Comparison of ENCODE assay signal across 19 cellular contexts in the genomic region with DNA sequence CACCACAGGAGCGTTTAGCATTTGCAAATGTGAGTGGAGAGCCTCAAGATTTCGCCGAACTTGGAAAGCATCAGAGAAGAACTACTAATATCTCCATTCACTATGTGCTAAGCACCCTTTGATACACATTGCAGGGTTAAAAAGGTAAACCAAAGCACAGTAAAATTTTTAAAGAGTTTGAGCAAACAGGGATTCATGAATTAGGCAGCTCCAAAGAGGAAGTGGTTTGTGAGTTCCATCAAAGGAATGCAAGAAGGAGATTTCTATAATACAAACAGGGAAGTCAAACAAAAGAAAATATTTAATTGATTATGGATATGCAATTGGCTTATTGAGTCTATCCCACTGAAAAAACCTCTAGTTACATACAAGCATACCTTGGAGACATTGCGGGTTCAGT.
A peak's percentile ranks its signal among the peaks of the same experiment; 100 is the strongest.
DNase-seq lines count a peak whose midpoint lies in the region; TF ChIP-seq lines count a peak whose summit lies in the region.
"Had no signal": no experiment of that assay in that cellular context is flagged by ENCODE, and none has a peak within 500 bp of the region (broad histone marks: within the 10 kb centered on the region; RNA-seq: fewer than 3 reads in every experiment).

No MANE protein-coding gene starts in this region.

- H3K4me2 ChIP-seq in osteoblast (ENCODE audit: insufficient read depth, low read length) (peak overlapping the region; percentile 33), neuronal stem cell (ENCODE audit: insufficient read depth, low read length, poor library complexity, severe bottlenecking) (no peak overlapping the region), neural progenitor cell (no peak overlapping the region)

- H3K27ac ChIP-seq in osteoblast (ENCODE audit: low read depth, low read length): no peak overlapping the region
- H3K27ac ChIP-seq in neuronal stem cell (replicated peaks; ENCODE audit: low read length): no peak overlapping the region
- H3K27ac ChIP-seq in neural progenitor cell: no peak overlapping the region
- H3K27ac ChIP-seq: heart right ventricle, HL-60, Peyer's patch had no signal

- DNase-seq in EL (peak; percentile 69), LoVo (ENCODE audit: low spot score) (peak; percentile 4), choroid plexus epithelial cell (ENCODE audit: low read depth) (peak; percentile 61), osteoblast (ENCODE audit: insufficient read length, low spot score, missing footprints) (peak; percentile 85), neuronal stem cell (ENCODE audit: low spot score) (no peak), type B pancreatic cell (ENCODE audit: extremely low spot score, unreplicated experiment) (no peak), glutamatergic neuron (no peak), neural progenitor cell (ENCODE audit: low spot score) (no peak)
- DNase-seq: activated CD4-positive, CD25-positive, alpha-beta regulatory T cell; CD8-positive, alpha-beta memory T cell; effector memory CD8-positive, alpha-beta T cell; GDM1; heart right ventricle; NCI-H187 treated with DMSO at 0.1 percent for 48 hours; NCI-H510A; Peyer's patch had no signal

- no peak overlapping the region for H2AFZ ChIP-seq in osteoblast (ENCODE audit: low read length)
- no peak overlapping the region for H2AFZ ChIP-seq in neuronal stem cell (ENCODE audit: low read length)
- H2AFZ ChIP-seq in neural progenitor cell (replicated peaks): no peak overlapping the region

- H3K9me3 Mint-ChIP-seq in type B pancreatic cell: no peaks in the 10 kb centered on the region
- H3K9me3 Mint-ChIP-seq in glutamatergic neuron (ENCODE audit: unreplicated experiment): no peaks in the 10 kb centered on the region
- H3K9me3 Mint-ChIP-seq in neural progenitor cell: no peaks in the 10 kb centered on the region
- H3K9me3 Mint-ChIP-seq: brain; CD8-positive, alpha-beta memory T cell; effector memory CD8-positive, alpha-beta T cell had no signal

- H4K8ac ChIP-seq in neuronal stem cell (ENCODE audit: low read depth, low read length): no peak overlapping the region

- H3K4me1 ChIP-seq in osteoblast (ENCODE audit: insufficient read depth, low read length): peaks cover 13% of the 10 kb centered on the region
- H3K4me1 ChIP-seq in neuronal stem cell (ENCODE audit: control insufficient read depth in 2 of 2, insufficient read depth in 1 of 2, low read depth in 1 of 2, low read length in 2 of 2): peaks cover 0 to 4% of the 10 kb centered on the region in 2 donors
- peaks cover 4% of the 10 kb centered on the region for H3K4me1 ChIP-seq in neural progenitor cell
- H3K4me1 ChIP-seq: Peyer's patch had no signal

- H3K36me3 ChIP-seq in osteoblast (ENCODE audit: insufficient read depth, low read length) (no peaks in the 10 kb centered on the region), neuronal stem cell (replicated peaks in 1 of 2; ENCODE audit: control insufficient read depth in 2 of 2, insufficient read depth in 2 of 2, low read length in 2 of 2) (no peaks in the 10 kb centered on the region), neural progenitor cell (no peaks in the 10 kb centered on the region)
- H3K36me3 ChIP-seq: heart right ventricle, Peyer's patch had no signal

- no peak overlapping the region for H2BK15ac ChIP-seq in neuronal stem cell (ENCODE audit: low read length)

- H3K36me3 Mint-ChIP-seq in type B pancreatic cell (no peaks in the 10 kb centered on the region), glutamatergic neuron (ENCODE audit: unreplicated experiment) (no peaks in the 10 kb centered on the region), neural progenitor cell (no peaks in the 10 kb centered on the region)
- H3K36me3 Mint-ChIP-seq: brain; CD8-positive, alpha-beta memory T cell had no signal

- H3K27ac Mint-ChIP-seq in type B pancreatic cell (no peak overlapping the region), glutamatergic neuron (ENCODE audit: unreplicated experiment) (no peak overlapping the region), neural progenitor cell (no peak overlapping the region)
- H3K27ac Mint-ChIP-seq: brain; CD8-positive, alpha-beta memory T cell; effector memory CD8-positive, alpha-beta T cell; progenitor cell of endocrine pancreas had no signal

- H4K20me1 ChIP-seq in osteoblast (ENCODE audit: insufficient read depth, low read length) (no peaks in the 10 kb centered on the region), neural progenitor cell (ENCODE audit: low read depth) (no peaks in the 10 kb centered on the region)

- H3K27me3 Mint-ChIP-seq in type B pancreatic cell (peaks cover 6% of the 10 kb centered on the region), glutamatergic neuron (ENCODE audit: unreplicated experiment) (no peaks in the 10 kb centered on the region), neural progenitor cell (ENCODE audit: insufficient read depth, low read depth) (peaks cover 5% of the 10 kb centered on the region)
- H3K27me3 Mint-ChIP-seq: brain had no signal

- no peaks in the 10 kb centered on the region for H3F3A ChIP-seq in neural progenitor cell (ENCODE audit: low read depth)

- H3K4me1 Mint-ChIP-seq in type B pancreatic cell (ENCODE audit: unreplicated experiment) (peaks cover 14% of the 10 kb centered on the region), glutamatergic neuron (ENCODE audit: low read depth, unreplicated experiment) (no peaks in the 10 kb centered on the region), neural progenitor cell (peaks cover 4% of the 10 kb centered on the region)
- H3K4me1 Mint-ChIP-seq: CD8-positive, alpha-beta memory T cell had no signal

- no peak overlapping the region for H4K91ac ChIP-seq in neuronal stem cell (ENCODE audit: low read depth, low read length, poor library complexity)

- no peaks in the 10 kb centered on the region for H3K79me1 ChIP-seq in neuronal stem cell (ENCODE audit: low read depth, low read length)

- WGBS in neuronal stem cell (ENCODE audit: extremely low coverage in 2 of 2, insufficient read length in 2 of 2, insufficient replicate concordance in 1 of 2), 2 donors: no CpG with 5 or more reads among the region's 4 CpGs

- H3K9me3 ChIP-seq in osteoblast (ENCODE audit: low read depth, low read length) (no peaks in the 10 kb centered on the region), neuronal stem cell (replicated peaks in 1 of 2; ENCODE audit: control insufficient read depth in 2 of 2, insufficient read depth in 1 of 2, low read depth in 1 of 2, low read length in 2 of 2) (peaks cover 0 to 2% of the 10 kb centered on the region in 2 donors), neural progenitor cell (ENCODE audit: low read depth) (no peaks in the 10 kb centered on the region)
- H3K9me3 ChIP-seq: heart right ventricle, Peyer's patch had no signal

- TF ChIP-seq CTCF in choroid plexus epithelial cell (conservative IDR thresholded peaks at IDR 0.05; ENCODE audit: low read depth, low read length) (no peak), osteoblast (IDR thresholded peaks at IDR 0.05; ENCODE audit: extremely low read depth, low read depth, low read length) (no peak), type B pancreatic cell (conservative IDR thresholded peaks at IDR 0.05) (no peak), glutamatergic neuron (IDR thresholded peaks at IDR 0.05; ENCODE audit: partially characterized antibody, unreplicated experiment) (no peak), neural progenitor cell (IDR thresholded peaks at IDR 0.05) (no peak)

- no peak overlapping the region for H2BK120ac ChIP-seq in neuronal stem cell (ENCODE audit: low read depth, low read length)

- H2AK5ac ChIP-seq in neuronal stem cell (ENCODE audit: low read depth, low read length): no peak overlapping the region

- no peak overlapping the region for H2BK5ac ChIP-seq in neuronal stem cell (ENCODE audit: low read length)

- no peak overlapping the region for H3K4ac ChIP-seq in neuronal stem cell (ENCODE audit: low read length)

- H3K79me2 ChIP-seq in osteoblast (ENCODE audit: insufficient read depth, low read length): no peaks in the 10 kb centered on the region
- H3K79me2 ChIP-seq in neural progenitor cell (ENCODE audit: low read depth): no peaks in the 10 kb centered on the region

- no peak overlapping the region for H3K4me3 Mint-ChIP-seq in type B pancreatic cell
- no peak overlapping the region for H3K4me3 Mint-ChIP-seq in glutamatergic neuron (ENCODE audit: unreplicated experiment)
- no peak overlapping the region for H3K4me3 Mint-ChIP-seq in neural progenitor cell
- H3K4me3 Mint-ChIP-seq: brain; CD8-positive, alpha-beta memory T cell; effector memory CD8-positive, alpha-beta T cell had no signal

- H2BK12ac ChIP-seq in neuronal stem cell (ENCODE audit: low read length): no peak overlapping the region

- no peak overlapping the region for H3K9ac ChIP-seq in neuronal stem cell (ENCODE audit: low read depth, low read length, poor library complexity)
- no peak overlapping the region for H3K9ac ChIP-seq in neural progenitor cell

- H3K4me3 ChIP-seq in choroid plexus epithelial cell (ENCODE audit: low read depth, low read length): no peak overlapping the region
- H3K4me3 ChIP-seq in osteoblast (ENCODE audit: insufficient read depth, low read length): no peak overlapping the region
- no peak overlapping the region for H3K4me3 ChIP-seq in neuronal stem cell (ENCODE audit: low read length in 2 of 2)
- no peak overlapping the region for H3K4me3 ChIP-seq in neural progenitor cell
- H3K4me3 ChIP-seq: heart right ventricle, Peyer's patch had no signal

- H3K14ac ChIP-seq in neuronal stem cell (ENCODE audit: low read length): no peak overlapping the region

- H3K18ac ChIP-seq in neuronal stem cell (ENCODE audit: low read length): no peak overlapping the region

- no peak overlapping the region for H3K23ac ChIP-seq in neuronal stem cell (ENCODE audit: low read depth, low read length, poor library complexity)

- H3K27me3 ChIP-seq in osteoblast (ENCODE audit: insufficient read depth, low read length) (no peaks in the 10 kb centered on the region), neuronal stem cell (ENCODE audit: control insufficient read depth in 3 of 3, insufficient read depth in 3 of 3, low read depth in 1 of 3, low read length in 3 of 3) (no peaks in the 10 kb centered on the region), neural progenitor cell (no peaks in the 10 kb centered on the region)
- H3K27me3 ChIP-seq: heart right ventricle, Peyer's patch had no signal

Comparison
In these comparisons a context has a peak if more than half of its experiments do, and no peak if none do; other contexts are left out.
1. DNase-seq: peak in EL (single experiment), LoVo (single experiment), choroid plexus epithelial cell (single experiment) and osteoblast (single experiment); none in neuronal stem cell (single experiment), type B pancreatic cell (single experiment), glutamatergic neuron (single experiment) and neural progenitor cell (single experiment).